ENCODE assay signal across 14 cellular contexts in the genomic region with DNA sequence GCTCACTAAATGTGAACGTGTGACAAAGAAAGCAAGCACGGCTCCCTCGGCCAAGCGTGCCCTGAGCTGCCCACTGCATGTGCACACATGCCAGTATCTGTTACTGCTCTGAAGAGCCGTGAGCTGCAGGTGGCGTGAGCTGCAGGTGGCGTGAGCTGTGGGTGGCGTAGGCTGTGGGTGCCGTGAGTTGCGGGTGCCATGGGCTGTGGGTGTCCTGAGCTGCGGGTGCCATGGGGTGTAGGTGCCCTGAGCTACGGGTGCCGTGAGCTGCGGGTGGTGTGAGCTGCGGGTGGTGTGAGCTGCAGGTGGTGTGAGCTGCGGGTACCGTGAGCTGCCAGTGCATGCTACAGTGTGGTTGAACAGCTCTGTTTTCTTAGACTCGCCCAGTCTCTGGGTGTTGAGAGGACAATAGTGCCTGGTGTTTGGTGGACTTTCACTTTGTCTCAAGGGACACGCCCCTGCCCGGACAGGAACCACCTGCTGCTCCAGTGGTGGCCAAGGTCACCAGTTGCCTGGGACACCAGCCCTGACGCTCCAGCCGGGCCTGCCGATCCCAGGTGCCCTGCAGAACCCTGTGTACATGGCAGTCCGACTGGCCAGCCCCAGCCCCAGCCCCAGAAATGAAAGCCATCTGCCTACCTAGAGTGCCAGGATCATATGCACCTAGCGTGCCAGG. TPM values are rescaled to one million over a fixed set of nuclear protein-coding genes. Genes with fewer than 3 reads are reported as not detected.
DNase-seq lines count a peak whose midpoint lies in the region; ATAC-seq and TF ChIP-seq lines count a peak whose summit lies in the region.
"Had no signal": no experiment of that assay in that cellular context is flagged by ENCODE, and none has a peak within 500 bp of the region (broad histone marks: within the 10 kb centered on the region; RNA-seq: fewer than 3 reads in every experiment).

No MANE protein-coding gene starts in this region.

- intact Hi-C loops in Calu3 (cut with micrococcal nuclease; ENCODE audit: unreplicated experiment): no loop called here
- intact Hi-C loops in CD4-positive, alpha-beta memory T cell (cut with micrococcal nuclease): no loop called here

- H3K9me3 Mint-ChIP-seq in Calu3 (ENCODE audit: low read depth, unreplicated experiment) (no peaks in the 10 kb centered on the region), memory B cell (no peaks in the 10 kb centered on the region)
- no peaks in the 10 kb centered on the region for H3K9me3 Mint-ChIP-seq in activated CD4-positive, alpha-beta T cell treated with anti-CD3 and anti-CD28 coated beads, Interleukin-2, amount 10 ng/mL, durations not matched to agents 7 days and 5 days
- H3K9me3 Mint-ChIP-seq in CD4-positive, alpha-beta memory T cell: no peaks in the 10 kb centered on the region

- H3K27me3 Mint-ChIP-seq in Calu3 (ENCODE audit: unreplicated experiment) (no peaks in the 10 kb centered on the region), memory B cell (peaks cover 6% of the 10 kb centered on the region)
- no peaks in the 10 kb centered on the region for H3K27me3 Mint-ChIP-seq in activated CD4-positive, alpha-beta T cell treated with anti-CD3 and anti-CD28 coated beads, Interleukin-2, amount 10 ng/mL, durations not matched to agents 7 days and 5 days
- H3K27me3 Mint-ChIP-seq in CD4-positive, alpha-beta memory T cell: peaks cover 0 to 2% of the 10 kb centered on the region in 2 donors

- H3K36me3 ChIP-seq in CD4-positive, alpha-beta memory T cell (ENCODE audit: insufficient read depth, low read length): no peaks in the 10 kb centered on the region
- H3K36me3 ChIP-seq: cardiac muscle cell, ovary had no signal

- no peak overlapping the region for H3K27ac Mint-ChIP-seq in Calu3 (ENCODE audit: unreplicated experiment)
- H3K27ac Mint-ChIP-seq in memory B cell: no peak overlapping the region
- H3K27ac Mint-ChIP-seq in activated CD4-positive, alpha-beta T cell treated with anti-CD3 and anti-CD28 coated beads, Interleukin-2, amount 10 ng/mL, durations not matched to agents 7 days and 5 days: no peak overlapping the region
- H3K27ac Mint-ChIP-seq in CD4-positive, alpha-beta memory T cell: no peak overlapping the region

- no peaks in the 10 kb centered on the region for H3K27me3 ChIP-seq in CD4-positive, alpha-beta memory T cell (ENCODE audit: insufficient read depth, low read length)
- H3K27me3 ChIP-seq: cardiac muscle cell, ovary had no signal

- BruUV-seq in Calu3 (replicated peaks; lab: Mats Ljungman, UMichigan): no TSS peak

- DNase-seq in Calu3 (peak; percentile 58), NCI-H2107 (lab: John Stamatoyannopoulos, UW) (peak; percentile 47), T47D (ENCODE audit: low read depth in 1 of 2, low spot score in 1 of 2) (peak; percentile 76 to 85), memory B cell (ENCODE audit: low spot score in 2 of 2) (no peak), DMS79 treated with DMSO at 0.1 percent for 48 hours (lab: John Stamatoyannopoulos, UW) (no peak), NOMO-1 treated with dmso at 0.1 percent for 144 hours (lab: John Stamatoyannopoulos, UW; ENCODE audit: unreplicated experiment) (no peak)
- DNase-seq in activated CD4-positive, alpha-beta T cell treated with anti-CD3 and anti-CD28 coated beads, Interleukin-2, amount 10 ng/mL, durations not matched to agents 7 days and 5 days: no peak
- DNase-seq in CD4-positive, alpha-beta memory T cell: no peak
- DNase-seq: MV-4-11; ovary; stimulated activated CD4-positive, alpha-beta T cell treated with anti-CD3 and anti-CD28 coated beads, Interleukin-4, amount 100 ng/mL, for 1 hour had no signal

- POLR2A ChIA-PET in activated CD4-positive, alpha-beta T cell treated with anti-CD3 and anti-CD28 coated beads, Interleukin-2, amount 10 ng/mL, durations not matched to agents 7 days and 5 days (lab: Charles Lee): no interaction called here
- POLR2A ChIA-PET in CD4-positive, alpha-beta memory T cell (lab: Charles Lee; ENCODE audit: partially characterized antibody): no interaction called here

- CTCF ChIA-PET in Calu3 (lab: Charles Lee): interaction anchor here (1.1 kb wide), 1 partner anchor 37 kb away, joined by 3 read pairs; no protein-coding TSS in a partner anchor
- CTCF ChIA-PET in activated CD4-positive, alpha-beta T cell treated with anti-CD3 and anti-CD28 coated beads, Interleukin-2, amount 10 ng/mL, durations not matched to agents 7 days and 5 days (lab: Charles Lee): no interaction called here
- CTCF ChIA-PET in CD4-positive, alpha-beta memory T cell (lab: Charles Lee; ENCODE audit: partially characterized antibody): interaction anchor here (1.1 kb wide), 1 partner anchor 14 kb away, joined by 3 read pairs; no protein-coding TSS in a partner anchor

- H3K4me1 Mint-ChIP-seq in Calu3 (ENCODE audit: low read depth, unreplicated experiment): no peaks in the 10 kb centered on the region
- no peaks in the 10 kb centered on the region for H3K4me1 Mint-ChIP-seq in memory B cell
- H3K4me1 Mint-ChIP-seq in activated CD4-positive, alpha-beta T cell treated with anti-CD3 and anti-CD28 coated beads, Interleukin-2, amount 10 ng/mL, durations not matched to agents 7 days and 5 days: no peaks in the 10 kb centered on the region
- no peaks in the 10 kb centered on the region for H3K4me1 Mint-ChIP-seq in CD4-positive, alpha-beta memory T cell

- no peaks in the 10 kb centered on the region for H3K36me3 Mint-ChIP-seq in Calu3 (ENCODE audit: insufficient read depth, unreplicated experiment)
- no peaks in the 10 kb centered on the region for H3K36me3 Mint-ChIP-seq in memory B cell
- H3K36me3 Mint-ChIP-seq in activated CD4-positive, alpha-beta T cell treated with anti-CD3 and anti-CD28 coated beads, Interleukin-2, amount 10 ng/mL, durations not matched to agents 7 days and 5 days (ENCODE audit: low read depth): no peaks in the 10 kb centered on the region
- H3K36me3 Mint-ChIP-seq in CD4-positive, alpha-beta memory T cell: no peaks in the 10 kb centered on the region

- ATAC-seq in memory B cell (ENCODE audit: low read depth): peak; percentile 5

- H3K4me3 Mint-ChIP-seq in Calu3 (ENCODE audit: low read depth, unreplicated experiment) (peak overlapping the region; percentile 49), memory B cell (no peak overlapping the region)
- no peak overlapping the region for H3K4me3 Mint-ChIP-seq in activated CD4-positive, alpha-beta T cell treated with anti-CD3 and anti-CD28 coated beads, Interleukin-2, amount 10 ng/mL, durations not matched to agents 7 days and 5 days
- H3K4me3 Mint-ChIP-seq in CD4-positive, alpha-beta memory T cell: no peak overlapping the region

- H3K4me3 ChIP-seq in CD4-positive, alpha-beta memory T cell (ENCODE audit: low read length in 2 of 2): no peak overlapping the region
- H3K4me3 ChIP-seq: cardiac muscle cell, ovary had no signal

- no peak overlapping the region for H3K27ac ChIP-seq in CD4-positive, alpha-beta memory T cell (ENCODE audit: low read depth, low read length)
- H3K27ac ChIP-seq: cardiac muscle cell, ovary had no signal

- in situ Hi-C loops in T47D (cut with HindIII; ENCODE audit: low pct_unique_long_range_greater_than_20kb, low sequenced_read_pairs): no loop called here

- no peak for TF ChIP-seq CTCF in Calu3 (IDR thresholded peaks at IDR 0.05; ENCODE audit: unreplicated experiment)

- H3K4me1 ChIP-seq in CD4-positive, alpha-beta memory T cell (ENCODE audit: insufficient read depth, low read length): no peaks in the 10 kb centered on the region

- no peaks in the 10 kb centered on the region for H3K9me3 ChIP-seq in CD4-positive, alpha-beta memory T cell (ENCODE audit: control insufficient read depth in 1 of 2, low read length in 2 of 2)
- H3K9me3 ChIP-seq: ovary had no signal

RNA-seq across cellular contexts. Expression of gene CCDC187, which starts 6.7 kb away (rescaled TPM):
- total RNA-seq in Calu3 (2022): 0.44 and 0.73 TPM in 2 replicates
- total RNA-seq in activated CD4-positive, alpha-beta T cell treated with anti-CD3 and anti-CD28 coated beads, Interleukin-2, amount 10 ng/mL, durations not matched to agents 7 days and 5 days: not detected
- total RNA-seq in CD4-positive, alpha-beta memory T cell: not detected
- polyA plus RNA-seq in CD4-positive, alpha-beta memory T cell: not detected
- total RNA-seq: subcutaneous adipose tissue had no signal
- polyA plus RNA-seq: BJ had no signal

RNA-seq across cellular contexts. Expression of gene GPSM1, which starts 30.2 kb away (rescaled TPM):
- total RNA-seq in Calu3 (2022): 3.9 and 5.7 TPM in 2 replicates
- total RNA-seq in activated CD4-positive, alpha-beta T cell treated with anti-CD3 and anti-CD28 coated beads, Interleukin-2, amount 10 ng/mL, durations not matched to agents 7 days and 5 days: 1 to 10 TPM; 2.7 to 2.9 TPM
- total RNA-seq in CD4-positive, alpha-beta memory T cell: 1 to 10 TPM; 7.6 to 8.1 TPM
- 1 to 10 TPM in 1 of 2 donors, under 1 TPM in 1; 0.78 to 1.6 TPM for polyA plus RNA-seq in CD4-positive, alpha-beta memory T cell

RNA-seq across cellular contexts. Expression of gene QSOX2, which starts 51.5 kb away (rescaled TPM):
- total RNA-seq in Calu3 (2022): 18.9 and 20.5 TPM in 2 replicates
- total RNA-seq in activated CD4-positive, alpha-beta T cell treated with anti-CD3 and anti-CD28 coated beads, Interleukin-2, amount 10 ng/mL, durations not matched to agents 7 days and 5 days: 10 to 100 TPM; 13.7 to 14.0 TPM
- 10 to 100 TPM; 14.8 to 15.0 TPM for total RNA-seq in CD4-positive, alpha-beta memory T cell
- polyA plus RNA-seq in CD4-positive, alpha-beta memory T cell: under 1 TPM; 0.35 to 0.87 TPM

Comparison
In these comparisons a context has a peak if more than half of its experiments do, and no peak if none do; other contexts are left out.
1. DNase-seq: peak in Calu3 (single experiment), NCI-H2107 (single experiment) and T47D (2 of 2); none in memory B cell (0 of 2), activated CD4-positive, alpha-beta T cell treated with anti-CD3 and anti-CD28 coated beads, Interleukin-2, amount 10 ng/mL, durations not matched to agents 7 days and 5 days (single experiment), DMS79 treated with DMSO at 0.1 percent for 48 hours (single experiment), NOMO-1 treated with dmso at 0.1 percent for 144 hours (single experiment) and CD4-positive, alpha-beta memory T cell (0 of 5).